In the genomic region with DNA sequence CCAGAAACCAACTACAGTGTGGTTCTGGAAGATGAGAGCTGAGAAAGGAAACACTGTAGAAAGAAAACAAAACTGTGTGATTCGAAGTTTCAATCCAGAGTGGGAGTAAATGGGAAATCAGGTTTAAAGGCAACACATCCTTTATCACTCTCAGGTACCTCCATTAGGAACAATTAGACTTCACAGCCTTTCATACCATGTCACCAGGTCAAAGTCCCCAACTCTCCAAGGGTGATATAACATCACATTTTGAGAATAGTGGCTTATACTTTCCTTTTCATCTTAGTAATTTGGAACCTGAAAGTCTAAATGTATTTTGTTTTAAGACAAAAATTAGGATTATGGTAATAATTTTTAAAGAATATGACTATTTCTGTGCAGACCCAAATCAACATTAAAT, we compare ENCODE assay signal across 33 cellular contexts.
"Had no signal": no experiment of that assay in that cellular context is flagged by ENCODE, and none has a peak within 500 bp of the region (broad histone marks: within the 10 kb centered on the region; RNA-seq: fewer than 3 reads in every experiment).

No MANE protein-coding gene starts in this region.

- H3K27ac ChIP-seq: KMS-11, PC-9, RWPE1, SJCRH30, SK-N-MC had no signal

- FAIRE-seq: RCC 7860 had no signal

- H3K36me3 ChIP-seq: SJCRH30 had no signal

- DNase-seq: Karpas-422, KBM-7, MM.1S, MV-4-11, NCI-H1092, NCI-H1105, NCI-H1417 treated with DMSO at 0.1 percent for 48 hours, NCI-H1436 treated with DMSO at 0.1 percent for 48 hours, NCI-H1694 treated with DMSO at 0.1 percent for 48 hours, NCI-H187 treated with DMSO at 0.1 percent for 48 hours, NCI-H2029, NCI-H2081, NCI-H2171 treated with DMSO at 0.1 percent for 48 hours, NCI-H2227 treated with DMSO at 0.1 percent for 48 hours, NCI-H345, NCI-H446 treated with DMSO at 0.1 percent for 48 hours, NCI-H510A, NCI-H524, NCI-H526, NCI-H69, NCI-H748 treated with DMSO at 0.1 percent for 48 hours, NCI-H82, PC-9, SHP77, SIG-M5, SJCRH30 had no signal

- H3K9me3 ChIP-seq: SJCRH30 had no signal

- H2AFZ ChIP-seq: PC-9 had no signal

- H3K27me3 ChIP-seq: SJCRH30 had no signal

- H3K4me3 ChIP-seq: PC-9, SJCRH30, SK-N-MC had no signal

- H3K9ac ChIP-seq: KMS-11 had no signal

- H3K4me1 ChIP-seq: SJCRH30 had no signal

- ATAC-seq: Panc1, Right ventricle myocardium inferior, SK-N-SH treated with all-trans-retinoic acid at 6 μM for 48 hours had no signal

- H3K4me2 ChIP-seq: KMS-11, PC-9 had no signal
